ENCODE assay signal across 16 cellular contexts in the genomic region with DNA sequence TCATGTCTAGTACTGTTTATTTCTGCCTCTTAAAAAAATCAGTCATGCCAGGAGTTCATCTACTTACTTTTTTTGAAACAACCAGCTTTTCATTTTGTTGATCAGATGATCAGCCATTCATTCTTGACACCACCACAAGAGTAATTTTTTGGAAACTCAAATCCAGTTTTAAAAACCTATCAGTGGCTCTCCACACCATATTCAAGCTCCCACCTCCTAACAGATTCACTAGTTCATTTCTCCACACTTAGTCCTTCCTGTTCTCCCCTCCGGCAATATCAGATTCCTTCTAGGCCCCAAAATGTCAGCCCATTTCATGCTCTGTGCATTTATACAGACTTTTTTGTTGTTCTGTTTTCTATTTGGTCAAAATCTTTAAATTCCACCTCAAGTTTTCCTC.
DNase-seq lines count a peak whose midpoint lies in the region; ATAC-seq and TF ChIP-seq lines count a peak whose summit lies in the region.
"Had no signal": no experiment of that assay in that cellular context is flagged by ENCODE, and none has a peak within 500 bp of the region (broad histone marks: within the 10 kb centered on the region; RNA-seq: fewer than 3 reads in every experiment).

No MANE protein-coding gene starts in this region.

- H2AFZ ChIP-seq in ACC112 (ENCODE audit: low read length, unreplicated experiment) (peak overlapping the region; percentile 3), DND-41 (ENCODE audit: low read depth, low read length) (peak overlapping the region; percentile 45; the same call in 1 of the 2 replicates)
- H2AFZ ChIP-seq: GM23338 had no signal

- ATAC-seq in DND-41 (ENCODE audit: insufficient read depth, low read depth) (no peak), gastrocnemius medialis (no peak), HG02623 (IDR thresholded peaks at IDR 0.05; ENCODE audit: unreplicated experiment) (no peak)
- ATAC-seq: GM23338 had no signal

- H3K36me3 ChIP-seq in ACC112 (ENCODE audit: insufficient read depth, low read length) (no peaks in the 10 kb centered on the region), DND-41 (ENCODE audit: insufficient read depth, low read length) (no peaks in the 10 kb centered on the region), gastrocnemius medialis (no peaks in the 10 kb centered on the region)
- H3K36me3 ChIP-seq: BLaER1 had no signal

- H3K4me1 ChIP-seq in ACC112 (ENCODE audit: control insufficient read depth, insufficient read depth, low read length, unreplicated experiment): peaks cover 23% of the 10 kb centered on the region
- H3K4me1 ChIP-seq in DND-41 (ENCODE audit: insufficient read depth, low read length): peaks cover 40% of the 10 kb centered on the region
- peaks cover 36 to 70% of the 10 kb centered on the region in 2 donors for H3K4me1 ChIP-seq in gastrocnemius medialis

- H3K4me2 ChIP-seq in DND-41 (ENCODE audit: insufficient read depth, low read length): no peak overlapping the region
- H3K4me2 ChIP-seq: BLaER1, GM23338 had no signal

- DNase-seq in DND-41 (no peak), SK-MEL-5 (ENCODE audit: low read depth, low spot score) (peak; percentile 64), gastrocnemius medialis (no peak), anterior cingulate cortex (lab: John Stamatoyannopoulos, UW) (no peak)
- DNase-seq: CD4-positive, CD25-positive, alpha-beta regulatory T cell; CD8-positive, alpha-beta memory T cell; DMS 273 treated with DMSO at 0.1 percent for 48 hours; DMS79; GF-D8; H9; HFFc6 had no signal

- no peaks in the 10 kb centered on the region for H4K20me1 ChIP-seq in DND-41 (ENCODE audit: insufficient read depth, low read length)
- H4K20me1 ChIP-seq: BLaER1 had no signal

- H3K27ac ChIP-seq in ACC112 (ENCODE audit: low read depth, low read length) (no peak overlapping the region), DND-41 (ENCODE audit: low read length) (no peak overlapping the region), gastrocnemius medialis (peak overlapping the region in 3 of 4 donors; percentile 84 to 87 (median 84))
- H3K27ac ChIP-seq: BLaER1, C4-2B had no signal

- TF ChIP-seq CTCF in DND-41 (IDR thresholded peaks at IDR 0.05; ENCODE audit: borderline replicate concordance, extremely low read depth, low read length, poor library complexity, severe bottlenecking): no peak
- TF ChIP-seq CTCF in gastrocnemius medialis (IDR thresholded peaks at IDR 0.05 in 4 of 5, conservative IDR thresholded peaks at IDR 0.05 in 1 of 5): no peak

- no peaks in the 10 kb centered on the region for H3K9me3 ChIP-seq in DND-41 (ENCODE audit: insufficient read depth, low read length, severe bottlenecking)
- no peaks in the 10 kb centered on the region for H3K9me3 ChIP-seq in gastrocnemius medialis
- H3K9me3 ChIP-seq: BLaER1 had no signal

- intact Hi-C loops in gastrocnemius medialis (cut with DNase I; ENCODE audit: low total_unique reads): loop anchor here (5.0 kb wide), 1 partner anchor 236 kb away; no protein-coding TSS in a partner anchor

- no peak for TF ChIP-seq POLR2A in gastrocnemius medialis (IDR thresholded peaks at IDR 0.05)

- in situ Hi-C loops in SK-MEL-5 (cut with HindIII; ENCODE audit: low pct_unique_long_range_greater_than_20kb, low sequenced_read_pairs) (loop anchor here (25.0 kb wide), 1 partner anchor 379 kb away; the partner anchor contains the start of genes KLLN and PTEN), gastrocnemius medialis (cut with MboI; ENCODE audit: low sequenced_read_pairs in 4 of 4) (no loop called here)

- H3K27me3 ChIP-seq in ACC112 (ENCODE audit: insufficient read depth, low read length) (no peaks in the 10 kb centered on the region), DND-41 (ENCODE audit: insufficient read depth, low read length, poor library complexity) (no peaks in the 10 kb centered on the region), gastrocnemius medialis (no peaks in the 10 kb centered on the region)
- H3K27me3 ChIP-seq: BLaER1 had no signal

- no peak overlapping the region for H3K9ac ChIP-seq in DND-41 (ENCODE audit: low read depth, low read length)
- H3K9ac ChIP-seq: BLaER1 had no signal

- H3K4me3 ChIP-seq in ACC112 (ENCODE audit: low read depth, low read length) (no peak overlapping the region), DND-41 (ENCODE audit: low read depth in 1 of 2, low read length in 2 of 2) (no peak overlapping the region), gastrocnemius medialis (no peak overlapping the region)
- H3K4me3 ChIP-seq: BLaER1, GM23338 had no signal

- H3K79me2 ChIP-seq in ACC112 (ENCODE audit: control insufficient read depth, insufficient read depth, low read length, unreplicated experiment) (no peaks in the 10 kb centered on the region), DND-41 (ENCODE audit: insufficient read depth, low read length) (no peaks in the 10 kb centered on the region)

Comparison
In these comparisons a context has a peak if more than half of its experiments do, and no peak if none do; other contexts are left out.
1. H3K27ac ChIP-seq: peak in gastrocnemius medialis (3 of 4); none in ACC112 (single experiment) and DND-41 (single experiment).